ENCODE assay signal across 17 cellular contexts in genomic region chr5:131316822-131317221, GRCh38.
"Had no signal": no experiment of that assay in that cellular context is flagged by ENCODE, and none has a peak within 500 bp of the region (broad histone marks: within the 10 kb centered on the region; RNA-seq: fewer than 3 reads in every experiment).

No MANE protein-coding gene starts in this region.

- H3K9me3 ChIP-seq: adrenal gland, gastroesophageal sphincter had no signal

- H3K27ac ChIP-seq: adrenal gland, gastroesophageal sphincter, heart right ventricle had no signal

- H3K27me3 Mint-ChIP-seq: activated CD4-positive, alpha-beta T cell treated with anti-CD3 and anti-CD28 coated beads, Interleukin-2, amount 10 ng/mL, durations not matched to agents 7 days and 5 days; activated CD8-positive, alpha-beta memory T cell treated with anti-CD3 and anti-CD28 coated beads, Interleukin-2, amount 10 ng/mL, durations not matched to agents 7 days and 5 days; progenitor cell of endocrine pancreas; type B pancreatic cell had no signal

- H3K4me3 Mint-ChIP-seq: activated CD4-positive, alpha-beta T cell treated with anti-CD3 and anti-CD28 coated beads, Interleukin-2, amount 10 ng/mL, durations not matched to agents 7 days and 5 days; activated CD8-positive, alpha-beta memory T cell treated with anti-CD3 and anti-CD28 coated beads, Interleukin-2, amount 10 ng/mL, durations not matched to agents 7 days and 5 days; nephron; type B pancreatic cell; WTC11 had no signal

- H3K9me3 Mint-ChIP-seq: type B pancreatic cell had no signal

- H3K4me3 ChIP-seq: adrenal gland, gastroesophageal sphincter, heart right ventricle had no signal

- ATAC-seq: activated CD8-positive, alpha-beta memory T cell treated with anti-CD3 and anti-CD28 coated beads, Interleukin-2, amount 10 ng/mL, durations not matched to agents 7 days and 5 days; gastroesophageal sphincter; heart right ventricle; right cardiac atrium; stimulated activated naive CD8-positive, alpha-beta T cell treated with anti-CD3 and anti-CD28 coated beads, Interleukin-15, Interleukin-2, amounts not matched to agents 100 U/mL and 50 U/mL, for 24 hours; WTC11 had no signal

- H3K27ac Mint-ChIP-seq: activated CD4-positive, alpha-beta T cell treated with anti-CD3 and anti-CD28 coated beads, Interleukin-2, amount 10 ng/mL, durations not matched to agents 7 days and 5 days; activated CD8-positive, alpha-beta memory T cell treated with anti-CD3 and anti-CD28 coated beads, Interleukin-2, amount 10 ng/mL, durations not matched to agents 7 days and 5 days; nephron; type B pancreatic cell; WTC11 had no signal

- DNase-seq: activated CD4-positive, alpha-beta T cell treated with anti-CD3 and anti-CD28 coated beads, Interleukin-2, amount 10 ng/mL, durations not matched to agents 7 days and 5 days; activated CD8-positive, alpha-beta memory T cell treated with anti-CD3 and anti-CD28 coated beads, Interleukin-2, amount 10 ng/mL, durations not matched to agents 7 days and 5 days; activated gamma-delta T cell treated with Interleukin-2 at 50 U/mL for 16 hours; activated T-cell treated with anti-CD3 and anti-CD28 coated beads, Interleukin-2, amount 50 U/mL, for 48 hours; adrenal gland; heart right ventricle; nucleus accumbens; right cardiac atrium; small intestine; stimulated activated CD4-positive, alpha-beta T cell treated with anti-CD3 and anti-CD28 coated beads, Interleukin-4, amount 100 ng/mL, for 24 hours; stimulated activated naive CD8-positive, alpha-beta T cell treated with anti-CD3 and anti-CD28 coated beads, Interleukin-15, Interleukin-2, amounts not matched to agents 100 U/mL and 50 U/mL, for 24 hours; T-helper 2 cell had no signal

- H3K36me3 ChIP-seq: adrenal gland had no signal

- H3K27me3 ChIP-seq: adrenal gland, gastroesophageal sphincter, heart right ventricle had no signal
